9 cellular contexts compared by ENCODE assay signal in the genomic region with DNA sequence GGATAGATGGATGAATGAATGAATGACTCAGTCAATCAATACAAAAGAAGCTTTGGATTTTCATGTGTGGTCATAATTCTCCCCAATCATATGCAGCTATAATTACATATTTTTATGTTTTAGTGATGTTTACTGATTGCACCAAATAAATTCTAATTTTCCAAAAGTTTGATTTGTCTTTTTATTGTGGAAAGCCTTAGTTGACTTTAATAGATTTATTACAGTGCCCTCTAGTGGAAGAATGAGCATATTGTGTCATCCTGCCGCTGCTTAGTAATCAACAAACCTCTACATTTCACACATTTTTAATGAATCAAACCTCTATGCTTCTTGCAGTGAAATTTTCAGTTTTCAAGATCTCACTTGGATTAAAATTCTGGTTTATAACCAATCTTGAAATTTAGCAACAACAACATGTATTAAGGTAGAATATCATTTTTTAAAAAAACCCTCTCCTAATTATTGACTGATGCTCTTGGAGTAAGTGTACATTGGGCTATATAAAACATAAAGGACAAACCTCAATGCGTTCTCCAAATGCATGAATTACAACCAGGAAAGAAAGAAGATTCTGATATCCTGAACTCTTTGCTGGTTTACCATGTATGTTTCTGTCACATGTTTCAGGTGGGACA. TPM values are rescaled to one million over a fixed set of nuclear protein-coding genes. Genes with fewer than 3 reads are reported as not detected.
DNase-seq lines count a peak whose midpoint lies in the region; ATAC-seq and TF ChIP-seq lines count a peak whose summit lies in the region.
"Had no signal": no experiment of that assay in that cellular context is flagged by ENCODE, and none has a peak within 500 bp of the region (broad histone marks: within the 10 kb centered on the region; RNA-seq: fewer than 3 reads in every experiment).

No MANE protein-coding gene starts in this region.

- H3K27ac ChIP-seq in adrenal gland (no peak overlapping the region), right lobe of liver (no peak overlapping the region)

- H3K27me3 ChIP-seq in adrenal gland (peaks cover 3% of the 10 kb centered on the region), right lobe of liver (no peaks in the 10 kb centered on the region)

- intact Hi-C loops in adrenal gland (cut with DNase I) = no loop called here
- intact Hi-C loops in right lobe of liver (cut with DNase I) = no loop called here

- no peak for TF ChIP-seq POLR2A in adrenal gland (IDR thresholded peaks at IDR 0.05)
- no peak for TF ChIP-seq POLR2A in right lobe of liver (IDR thresholded peaks at IDR 0.05)

- peak; percentile 74 for ATAC-seq in HG03354 (IDR thresholded peaks at IDR 0.05; ENCODE audit: poor library complexity, severe bottlenecking, unreplicated experiment)
- ATAC-seq in right lobe of liver = peak; percentile 38 to 67 (median 56)
- ATAC-seq in HG03039 (IDR thresholded peaks at IDR 0.05; ENCODE audit: unreplicated experiment) = no peak
- no peak for ATAC-seq in HG03520 (IDR thresholded peaks at IDR 0.05; ENCODE audit: unreplicated experiment)

- H3K36me3 ChIP-seq in adrenal gland (replicated peaks in 1 of 2) (no peaks in the 10 kb centered on the region), right lobe of liver (no peaks in the 10 kb centered on the region)

- H3K4me1 ChIP-seq in adrenal gland (replicated peaks in 1 of 2) (no peaks in the 10 kb centered on the region), right lobe of liver (peaks cover 0 to 6% (median 0%) of the 10 kb centered on the region in 4 donors)

- TF ChIP-seq CTCF in adrenal gland (IDR thresholded peaks at IDR 0.05) = peak; percentile 27 to 70 (median 44)
- peak; percentile 61 to 81 (median 78) for TF ChIP-seq CTCF in right lobe of liver (IDR thresholded peaks at IDR 0.05)

- H3K4me3 ChIP-seq in adrenal gland (no peak overlapping the region), right lobe of liver (no peak overlapping the region)

- H3K9me3 ChIP-seq in adrenal gland (replicated peaks in 1 of 3) (no peaks in the 10 kb centered on the region), right lobe of liver (no peaks in the 10 kb centered on the region)

- 9 to 20% (median 9%) methylated on average over 2 of the region's 2 CpGs for WGBS in adrenal gland, 4 donors
- 4% methylated on average over 2 of the region's 2 CpGs for WGBS in right lobe of liver (ENCODE audit: insufficient coverage, low coverage, low lambda C conversion rate, missing lambda C conversion rate)

- DNase-seq in DMS153 treated with DMSO at 0.1 percent for 48 hours (lab: John Stamatoyannopoulos, UW; ENCODE audit: unreplicated experiment) (peak; percentile 2), DMS153 (lab: John Stamatoyannopoulos, UW) (no peak), adrenal gland (no peak), right lobe of liver (no peak), OCI-M2 (lab: John Stamatoyannopoulos, UW; ENCODE audit: unreplicated experiment) (no peak)

RNA-seq across cellular contexts. Expression of a gene that starts 55.6 kb away (rescaled TPM):
- total RNA-seq in adrenal gland (1 to 10 TPM in 3 of 8 donors, under 1 TPM in 2, not detected in 3; 0.45 to 2.2 (median 1.1) TPM), right lobe of liver (not detected)
- polyA plus RNA-seq in adrenal gland = under 1 TPM in 2 of 3 donors, not detected in 1; 0.16 to 0.88 TPM
- total RNA-seq: activated CD8-positive, alpha-beta memory T cell treated with anti-CD3 and anti-CD28 coated beads for 36 hours had no signal

Comparison
In these comparisons a context has a peak if more than half of its experiments do, and no peak if none do; other contexts are left out.
1. ATAC-seq: peak in HG03354 (single experiment) and right lobe of liver (4 of 4); none in HG03039 (single experiment) and HG03520 (single experiment).